ENCODE assay signal across 18 cellular contexts in genomic region chr1:39441797-39442196, GRCh38. TPM values are rescaled to one million over a fixed set of nuclear protein-coding genes. Genes with fewer than 3 reads are reported as not detected.
DNase-seq lines count a peak whose midpoint lies in the region; ATAC-seq lines count a peak whose summit lies in the region.
"Had no signal": no experiment of that assay in that cellular context is flagged by ENCODE, and none has a peak within 500 bp of the region (broad histone marks: within the 10 kb centered on the region; RNA-seq: fewer than 3 reads in every experiment).

No MANE protein-coding gene starts in this region.

- ATAC-seq in activated naive CD8-positive, alpha-beta T cell treated with anti-CD3 and anti-CD28 coated beads, Interleukin-2, amount 50 U/mL, for 24 hours: no peak
- ATAC-seq in central memory CD8-positive, alpha-beta T cell (replicated peaks; ENCODE audit: extremely low read depth, poor library complexity, severe bottlenecking): no peak
- ATAC-seq in left lobe of liver (peak; percentile 91), GM19463 (IDR thresholded peaks at IDR 0.05; ENCODE audit: unreplicated experiment) (no peak)
- ATAC-seq: CD8-positive, alpha-beta T cell; GM12878 had no signal

- no peak overlapping the region for H3K4me3 Mint-ChIP-seq in activated naive CD8-positive, alpha-beta T cell
- H3K4me3 Mint-ChIP-seq in activated naive CD8-positive, alpha-beta T cell treated with anti-CD3 and anti-CD28 coated beads, Interleukin-2, amount 50 U/mL, for 24 hours: no peak overlapping the region
- H3K4me3 Mint-ChIP-seq in central memory CD8-positive, alpha-beta T cell: no peak overlapping the region
- H3K4me3 Mint-ChIP-seq: B cell; CD8-positive, alpha-beta T cell; H9 had no signal

- H3K4me1 Mint-ChIP-seq in activated naive CD8-positive, alpha-beta T cell (ENCODE audit: low read depth): no peaks in the 10 kb centered on the region
- no peaks in the 10 kb centered on the region for H3K4me1 Mint-ChIP-seq in activated naive CD8-positive, alpha-beta T cell treated with anti-CD3 and anti-CD28 coated beads, Interleukin-2, amount 50 U/mL, for 24 hours
- H3K4me1 Mint-ChIP-seq in central memory CD8-positive, alpha-beta T cell: peaks cover 7% of the 10 kb centered on the region
- H3K4me1 Mint-ChIP-seq: B cell, H9 had no signal

- H3K27ac Mint-ChIP-seq in activated naive CD8-positive, alpha-beta T cell: peak overlapping the region; percentile 37
- H3K27ac Mint-ChIP-seq in activated naive CD8-positive, alpha-beta T cell treated with anti-CD3 and anti-CD28 coated beads, Interleukin-2, amount 50 U/mL, for 24 hours: no peak overlapping the region
- H3K27ac Mint-ChIP-seq in central memory CD8-positive, alpha-beta T cell (ENCODE audit: low read depth): peak overlapping the region; percentile 84
- H3K27ac Mint-ChIP-seq: B cell; CD8-positive, alpha-beta T cell; H9 had no signal

- no peaks in the 10 kb centered on the region for H3K27me3 Mint-ChIP-seq in activated naive CD8-positive, alpha-beta T cell
- no peaks in the 10 kb centered on the region for H3K27me3 Mint-ChIP-seq in activated naive CD8-positive, alpha-beta T cell treated with anti-CD3 and anti-CD28 coated beads, Interleukin-2, amount 50 U/mL, for 24 hours
- no peaks in the 10 kb centered on the region for H3K27me3 Mint-ChIP-seq in central memory CD8-positive, alpha-beta T cell
- H3K27me3 Mint-ChIP-seq: B cell had no signal

- DNase-seq in activated naive CD8-positive, alpha-beta T cell treated with anti-CD3 and anti-CD28 coated beads, Interleukin-2, amount 50 U/mL, for 24 hours: no peak
- DNase-seq in NAMALWA (ENCODE audit: low spot score): peak; percentile 15
- DNase-seq in central memory CD8-positive, alpha-beta T cell (ENCODE audit: low spot score in 2 of 2): no peak
- DNase-seq in left lobe of liver (ENCODE audit: low spot score): no peak
- DNase-seq in activated gamma-delta T cell treated with Interleukin-2 at 50 U/mL for 16 hours: no peak
- DNase-seq: CD8-positive, alpha-beta T cell; DMS 273 treated with DMSO at 0.1 percent for 48 hours; DMS53; DND-41; EL; H9; IMR-90 had no signal

- peaks cover 17% of the 10 kb centered on the region for H3K36me3 Mint-ChIP-seq in activated naive CD8-positive, alpha-beta T cell
- H3K36me3 Mint-ChIP-seq in activated naive CD8-positive, alpha-beta T cell treated with anti-CD3 and anti-CD28 coated beads, Interleukin-2, amount 50 U/mL, for 24 hours (ENCODE audit: low read depth): peaks cover 52% of the 10 kb centered on the region
- peaks cover 88% of the 10 kb centered on the region for H3K36me3 Mint-ChIP-seq in central memory CD8-positive, alpha-beta T cell (ENCODE audit: insufficient read depth)

- no peaks in the 10 kb centered on the region for H3K9me3 Mint-ChIP-seq in activated naive CD8-positive, alpha-beta T cell (ENCODE audit: low read depth)
- no peaks in the 10 kb centered on the region for H3K9me3 Mint-ChIP-seq in activated naive CD8-positive, alpha-beta T cell treated with anti-CD3 and anti-CD28 coated beads, Interleukin-2, amount 50 U/mL, for 24 hours
- H3K9me3 Mint-ChIP-seq in central memory CD8-positive, alpha-beta T cell: no peaks in the 10 kb centered on the region
- H3K9me3 Mint-ChIP-seq: CD8-positive, alpha-beta T cell; H9 had no signal

RNA-seq across cellular contexts. Expression of gene BMP8A, which starts 49.6 kb away (rescaled TPM):
- total RNA-seq in left lobe of liver: not detected
- total RNA-seq: G401, GM12878, HT1080, IMR-90 had no signal
